Comparison of ENCODE assay signal across 1 cellular context in the genomic region with DNA sequence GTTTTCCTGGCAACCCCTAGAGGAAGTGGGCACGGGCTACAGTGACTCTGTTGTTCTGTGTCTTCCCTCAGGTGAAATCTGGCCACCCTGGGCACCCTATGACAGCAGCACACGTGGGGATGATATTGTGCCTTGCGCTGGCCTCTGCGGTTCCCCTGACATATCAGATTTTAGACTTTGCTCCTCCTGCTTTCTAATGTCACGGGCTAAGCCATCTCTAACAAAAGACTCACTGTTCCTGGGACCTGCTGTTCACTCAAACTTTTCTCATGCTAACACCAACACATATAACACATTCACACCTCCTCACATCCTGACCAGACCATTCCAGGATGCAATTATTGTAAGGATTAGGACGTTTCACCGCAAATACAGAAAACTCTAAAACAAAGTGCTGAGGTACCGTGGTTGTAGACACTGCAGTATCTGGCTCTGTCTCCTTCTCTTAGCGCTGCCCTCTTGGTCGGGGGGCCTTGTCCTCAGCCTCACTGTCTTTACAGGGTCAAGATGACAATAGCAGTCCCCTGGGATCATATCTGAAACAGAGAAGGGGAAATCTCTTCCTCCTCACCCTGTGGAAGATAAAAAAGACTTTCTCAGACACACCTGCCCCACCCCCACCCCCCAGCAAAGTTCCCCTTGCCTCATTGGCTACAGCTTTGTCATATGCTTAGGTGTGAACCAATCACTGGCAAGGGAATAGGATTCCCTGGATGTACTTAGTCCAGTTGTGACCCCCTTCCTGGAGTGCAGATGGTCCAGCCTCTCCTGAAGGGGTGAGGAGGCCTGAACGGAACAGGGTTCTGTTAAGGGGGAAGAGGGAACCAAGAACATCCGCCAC.
A peak's percentile ranks its signal among the peaks of the same experiment; 100 is the strongest.
TF ChIP-seq lines count a peak whose summit lies in the region.

No MANE protein-coding gene starts in this region.

TF ChIP-seq in HepG2, 621 proteins besides CTCF, POLR2A, EP300 and RAD21 (continued from another document and continues in another):
- no peak for TF ChIP-seq ARHGAP35 (CRISPR knock-in tag; IDR thresholded peaks at IDR 0.05; ENCODE audit: borderline replicate concordance)
- no peak for TF ChIP-seq ZNF883 (CRISPR knock-in tag; IDR thresholded peaks at IDR 0.05; ENCODE audit: not compliant biosample characterization)
- no peak for TF ChIP-seq CC2D1A (CRISPR knock-in tag; IDR thresholded peaks at IDR 0.05)
- TF ChIP-seq ZNF350 (CRISPR knock-in tag; IDR thresholded peaks at IDR 0.05; ENCODE audit: borderline replicate concordance, low read depth), result peak; percentile 51; the same call in 1 of the 2 replicates
- no peak for TF ChIP-seq CHD2 (IDR thresholded peaks at IDR 0.05; ENCODE audit: low read depth, low read length)
- no peak for TF ChIP-seq ZBTB42 (CRISPR knock-in tag; IDR thresholded peaks at IDR 0.05)
- peak; percentile 89; the same call in 1 of the 2 replicates for TF ChIP-seq NCOR1 (IDR thresholded peaks at IDR 0.05; ENCODE audit: borderline replicate concordance, low read length)
- TF ChIP-seq, protein P1, sequence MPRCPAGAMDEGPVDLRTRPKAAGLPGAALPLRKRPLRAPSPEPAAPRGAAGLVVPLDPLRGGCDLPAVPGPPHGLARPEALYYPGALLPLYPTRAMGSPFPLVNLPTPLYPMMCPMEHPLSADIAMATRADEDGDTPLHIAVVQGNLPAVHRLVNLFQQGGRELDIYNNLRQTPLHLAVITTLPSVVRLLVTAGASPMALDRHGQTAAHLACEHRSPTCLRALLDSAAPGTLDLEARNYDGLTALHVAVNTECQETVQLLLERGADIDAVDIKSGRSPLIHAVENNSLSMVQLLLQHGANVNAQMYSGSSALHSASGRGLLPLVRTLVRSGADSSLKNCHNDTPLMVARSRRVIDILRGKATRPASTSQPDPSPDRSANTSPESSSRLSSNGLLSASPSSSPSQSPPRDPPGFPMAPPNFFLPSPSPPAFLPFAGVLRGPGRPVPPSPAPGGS (CRISPR knock-in tag; IDR thresholded peaks at IDR 0.05), result no peak
- TF ChIP-seq NFE2L2 (IDR thresholded peaks at IDR 0.05; ENCODE audit: low read length), result no peak
- no peak for TF ChIP-seq NFATC3 (CRISPR knock-in tag; IDR thresholded peaks at IDR 0.05)
- TF ChIP-seq ELF3 (CRISPR knock-in tag; IDR thresholded peaks at IDR 0.05), result peak; percentile 79
- peak; percentile 56 for TF ChIP-seq NR2C2 (CRISPR knock-in tag; IDR thresholded peaks at IDR 0.05; ENCODE audit: borderline replicate concordance)
- TF ChIP-seq HNRNPUL1 (IDR thresholded peaks at IDR 0.05; ENCODE audit: low read depth, low read length), result no peak
- TF ChIP-seq, protein P2, sequence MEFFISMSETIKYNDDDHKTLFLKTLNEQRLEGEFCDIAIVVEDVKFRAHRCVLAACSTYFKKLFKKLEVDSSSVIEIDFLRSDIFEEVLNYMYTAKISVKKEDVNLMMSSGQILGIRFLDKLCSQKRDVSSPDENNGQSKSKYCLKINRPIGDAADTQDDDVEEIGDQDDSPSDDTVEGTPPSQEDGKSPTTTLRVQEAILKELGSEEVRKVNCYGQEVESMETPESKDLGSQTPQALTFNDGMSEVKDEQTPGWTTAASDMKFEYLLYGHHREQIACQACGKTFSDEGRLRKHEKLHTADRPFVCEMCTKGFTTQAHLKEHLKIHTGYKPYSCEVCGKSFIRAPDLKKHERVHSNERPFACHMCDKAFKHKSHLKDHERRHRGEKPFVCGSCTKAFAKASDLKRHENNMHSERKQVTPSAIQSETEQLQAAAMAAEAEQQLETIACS (CRISPR knock-in tag; IDR thresholded peaks at IDR 0.05), result no peak
- no peak for TF ChIP-seq ZNF260 (CRISPR knock-in tag; IDR thresholded peaks at IDR 0.05; ENCODE audit: borderline replicate concordance, low read depth)
- no peak for TF ChIP-seq SP140L (CRISPR knock-in tag; IDR thresholded peaks at IDR 0.05; ENCODE audit: borderline replicate concordance)
- TF ChIP-seq ZNF143 (CRISPR knock-in tag; IDR thresholded peaks at IDR 0.05), result no peak
- TF ChIP-seq, protein P3, sequence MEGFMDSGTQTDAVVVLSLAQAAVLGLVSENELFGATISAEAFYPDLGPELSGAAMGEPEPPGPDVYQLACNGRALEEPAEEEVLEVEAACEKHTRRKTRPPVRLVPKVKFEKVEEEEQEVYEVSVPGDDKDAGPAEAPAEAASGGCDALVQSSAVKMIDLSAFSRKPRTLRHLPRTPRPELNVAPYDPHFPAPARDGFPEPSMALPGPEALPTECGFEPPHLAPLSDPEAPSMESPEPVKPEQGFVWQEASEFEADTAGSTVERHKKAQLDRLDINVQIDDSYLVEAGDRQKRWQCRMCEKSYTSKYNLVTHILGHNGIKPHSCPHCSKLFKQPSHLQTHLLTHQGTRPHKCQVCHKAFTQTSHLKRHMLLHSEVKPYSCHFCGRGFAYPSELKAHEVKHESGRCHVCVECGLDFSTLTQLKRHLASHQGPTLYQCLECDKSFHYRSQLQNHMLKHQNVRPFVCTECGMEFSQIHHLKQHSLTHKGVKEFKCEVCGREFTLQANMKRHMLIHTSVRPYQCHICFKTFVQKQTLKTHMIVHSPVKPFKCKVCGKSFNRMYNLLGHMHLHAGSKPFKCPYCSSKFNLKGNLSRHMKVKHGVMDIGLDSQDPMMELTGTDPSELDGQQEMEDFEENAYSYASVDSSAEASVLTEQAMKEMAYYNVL (CRISPR knock-in tag; IDR thresholded peaks at IDR 0.05; ENCODE audit: borderline replicate concordance), result peak; percentile 51; the same call in 1 of the 2 replicates
- no peak for TF ChIP-seq ZNF660 (CRISPR knock-in tag; IDR thresholded peaks at IDR 0.05; ENCODE audit: borderline replicate concordance, low read depth)
- TF ChIP-seq EHMT2 (IDR thresholded peaks at IDR 0.05; ENCODE audit: borderline replicate concordance, low read depth, low read length), result no peak
- TF ChIP-seq, protein P4, sequence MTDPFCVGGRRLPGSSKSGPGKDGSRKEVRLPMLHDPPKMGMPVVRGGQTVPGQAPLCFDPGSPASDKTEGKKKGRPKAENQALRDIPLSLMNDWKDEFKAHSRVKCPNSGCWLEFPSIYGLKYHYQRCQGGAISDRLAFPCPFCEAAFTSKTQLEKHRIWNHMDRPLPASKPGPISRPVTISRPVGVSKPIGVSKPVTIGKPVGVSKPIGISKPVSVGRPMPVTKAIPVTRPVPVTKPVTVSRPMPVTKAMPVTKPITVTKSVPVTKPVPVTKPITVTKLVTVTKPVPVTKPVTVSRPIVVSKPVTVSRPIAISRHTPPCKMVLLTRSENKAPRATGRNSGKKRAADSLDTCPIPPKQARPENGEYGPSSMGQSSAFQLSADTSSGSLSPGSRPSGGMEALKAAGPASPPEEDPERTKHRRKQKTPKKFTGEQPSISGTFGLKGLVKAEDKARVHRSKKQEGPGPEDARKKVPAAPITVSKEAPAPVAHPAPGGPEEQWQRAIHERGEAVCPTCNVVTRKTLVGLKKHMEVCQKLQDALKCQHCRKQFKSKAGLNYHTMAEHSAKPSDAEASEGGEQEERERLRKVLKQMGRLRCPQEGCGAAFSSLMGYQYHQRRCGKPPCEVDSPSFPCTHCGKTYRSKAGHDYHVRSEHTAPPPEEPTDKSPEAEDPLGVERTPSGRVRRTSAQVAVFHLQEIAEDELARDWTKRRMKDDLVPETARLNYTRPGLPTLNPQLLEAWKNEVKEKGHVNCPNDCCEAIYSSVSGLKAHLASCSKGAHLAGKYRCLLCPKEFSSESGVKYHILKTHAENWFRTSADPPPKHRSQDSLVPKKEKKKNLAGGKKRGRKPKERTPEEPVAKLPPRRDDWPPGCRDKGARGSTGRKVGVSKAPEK (CRISPR knock-in tag; IDR thresholded peaks at IDR 0.05; ENCODE audit: borderline replicate concordance), result no peak
- TF ChIP-seq SPEN (CRISPR knock-in tag; IDR thresholded peaks at IDR 0.05; ENCODE audit: low read depth), result peak; percentile 57; the same call in 1 of the 2 replicates
- TF ChIP-seq ZKSCAN5 (CRISPR knock-in tag; IDR thresholded peaks at IDR 0.05), result no peak
- TF ChIP-seq ZNF547 (CRISPR knock-in tag; IDR thresholded peaks at IDR 0.05), result no peak
- TF ChIP-seq, protein P5, sequence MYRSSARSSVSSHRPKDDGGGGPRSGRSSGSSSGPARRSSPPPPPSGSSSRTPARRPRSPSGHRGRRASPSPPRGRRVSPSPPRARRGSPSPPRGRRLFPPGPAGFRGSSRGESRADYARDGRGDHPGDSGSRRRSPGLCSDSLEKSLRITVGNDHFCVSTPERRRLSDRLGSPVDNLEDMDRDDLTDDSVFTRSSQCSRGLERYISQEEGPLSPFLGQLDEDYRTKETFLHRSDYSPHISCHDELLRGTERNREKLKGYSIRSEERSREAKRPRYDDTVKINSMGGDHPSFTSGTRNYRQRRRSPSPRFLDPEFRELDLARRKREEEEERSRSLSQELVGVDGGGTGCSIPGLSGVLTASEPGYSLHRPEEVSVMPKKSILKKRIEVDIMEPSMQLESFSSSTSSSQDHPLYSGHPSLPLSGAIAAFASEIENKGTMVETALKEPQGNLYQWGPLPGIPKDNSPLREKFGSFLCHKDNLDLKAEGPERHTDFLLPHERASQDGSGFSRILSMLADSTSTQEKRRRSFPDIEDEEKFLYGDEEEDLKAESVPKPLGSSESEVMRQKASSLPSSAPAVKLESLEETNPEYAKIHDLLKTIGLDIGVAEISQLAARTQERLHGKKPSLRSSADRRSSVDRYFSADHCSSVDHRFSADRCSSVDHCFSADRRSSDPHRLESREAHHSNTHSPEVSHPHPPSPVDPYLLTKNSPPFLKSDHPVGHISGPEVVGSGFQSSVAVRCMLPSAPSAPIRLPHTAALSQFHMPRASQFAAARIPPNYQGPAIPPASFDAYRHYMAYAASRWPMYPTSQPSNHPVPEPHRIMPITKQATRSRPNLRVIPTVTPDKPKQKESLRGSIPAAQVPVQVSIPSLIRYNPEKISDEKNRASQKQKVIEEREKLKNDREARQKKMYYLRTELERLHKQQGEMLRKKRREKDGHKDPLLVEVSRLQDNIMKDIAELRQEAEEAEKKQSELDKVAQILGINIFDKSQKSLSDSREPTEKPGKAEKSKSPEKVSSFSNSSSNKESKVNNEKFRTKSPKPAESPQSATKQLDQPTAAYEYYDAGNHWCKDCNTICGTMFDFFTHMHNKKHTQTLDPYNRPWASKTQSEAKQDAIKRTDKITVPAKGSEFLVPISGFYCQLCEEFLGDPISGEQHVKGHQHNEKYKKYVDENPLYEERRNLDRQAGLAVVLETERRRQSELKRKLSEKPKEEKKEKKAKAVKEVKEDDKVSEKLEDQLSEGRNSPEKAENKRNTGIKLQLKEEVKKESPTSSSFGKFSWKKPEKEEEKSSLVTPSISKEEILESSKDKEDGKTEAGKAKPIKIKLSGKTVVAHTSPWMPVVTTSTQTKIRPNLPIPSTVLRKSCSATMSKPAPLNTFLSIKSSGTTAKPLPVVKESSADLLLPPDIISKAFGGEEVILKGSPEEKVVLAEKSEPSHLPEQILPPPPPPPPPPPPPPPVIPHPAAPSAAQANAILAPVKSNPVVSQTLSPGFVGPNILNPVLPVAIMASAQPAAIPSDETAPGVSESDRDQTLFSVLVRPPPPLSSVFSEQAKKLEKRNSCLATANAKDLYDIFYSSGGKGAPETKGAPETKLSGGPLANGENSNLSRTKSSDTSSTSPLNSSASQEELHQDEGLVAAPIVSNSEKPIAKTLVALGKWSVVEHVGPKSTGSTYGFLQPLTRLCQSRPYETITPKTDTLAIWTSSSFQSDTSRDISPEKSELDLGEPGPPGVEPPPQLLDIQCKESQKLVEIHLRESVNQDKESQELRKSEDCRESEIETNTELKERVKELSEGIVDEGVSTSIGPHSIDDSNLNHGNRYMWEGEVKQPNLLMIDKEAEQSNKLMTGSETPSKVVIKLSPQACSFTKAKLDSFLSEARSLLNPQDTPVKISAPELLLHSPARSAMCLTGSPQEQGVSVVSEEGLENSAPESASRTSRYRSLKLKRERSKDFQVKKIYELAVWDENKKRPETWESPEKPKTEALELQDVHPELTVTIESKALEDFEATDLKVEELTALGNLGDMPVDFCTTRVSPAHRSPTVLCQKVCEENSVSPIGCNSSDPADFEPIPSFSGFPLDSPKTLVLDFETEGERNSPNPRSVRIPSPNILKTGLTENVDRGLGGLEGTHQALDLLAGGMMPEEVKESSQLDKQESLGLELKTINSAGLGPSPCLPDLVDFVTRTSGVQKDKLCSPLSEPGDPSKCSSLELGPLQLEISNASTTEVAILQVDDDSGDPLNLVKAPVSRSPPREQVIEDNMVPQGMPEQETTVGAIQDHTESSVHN (CRISPR knock-in tag; IDR thresholded peaks at IDR 0.05), result no peak
- TF ChIP-seq, protein P6, sequence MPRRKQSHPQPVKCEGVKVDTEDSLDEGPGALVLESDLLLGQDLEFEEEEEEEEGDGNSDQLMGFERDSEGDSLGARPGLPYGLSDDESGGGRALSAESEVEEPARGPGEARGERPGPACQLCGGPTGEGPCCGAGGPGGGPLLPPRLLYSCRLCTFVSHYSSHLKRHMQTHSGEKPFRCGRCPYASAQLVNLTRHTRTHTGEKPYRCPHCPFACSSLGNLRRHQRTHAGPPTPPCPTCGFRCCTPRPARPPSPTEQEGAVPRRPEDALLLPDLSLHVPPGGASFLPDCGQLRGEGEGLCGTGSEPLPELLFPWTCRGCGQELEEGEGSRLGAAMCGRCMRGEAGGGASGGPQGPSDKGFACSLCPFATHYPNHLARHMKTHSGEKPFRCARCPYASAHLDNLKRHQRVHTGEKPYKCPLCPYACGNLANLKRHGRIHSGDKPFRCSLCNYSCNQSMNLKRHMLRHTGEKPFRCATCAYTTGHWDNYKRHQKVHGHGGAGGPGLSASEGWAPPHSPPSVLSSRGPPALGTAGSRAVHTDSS (CRISPR knock-in tag; conservative IDR thresholded peaks at IDR 0.05), result no peak
- no peak for TF ChIP-seq SYNCRIP (IDR thresholded peaks at IDR 0.05; ENCODE audit: insufficient read depth, low read depth, low read length)
- no peak for TF ChIP-seq ZNF337 (CRISPR knock-in tag; IDR thresholded peaks at IDR 0.05; ENCODE audit: borderline replicate concordance, low read depth)
- no peak for TF ChIP-seq ZNF564 (CRISPR knock-in tag; IDR thresholded peaks at IDR 0.05)
- TF ChIP-seq ZFP41 (CRISPR knock-in tag; IDR thresholded peaks at IDR 0.05; ENCODE audit: borderline replicate concordance), result no peak
- TF ChIP-seq HCFC1 (IDR thresholded peaks at IDR 0.05; ENCODE audit: low read depth, low read length), result no peak
- peak; percentile 70; the same call in 1 of the 2 replicates for TF ChIP-seq ZBTB3 (CRISPR knock-in tag; IDR thresholded peaks at IDR 0.05; ENCODE audit: borderline replicate concordance, low read depth)
- TF ChIP-seq ZNF850 (CRISPR knock-in tag; conservative IDR thresholded peaks at IDR 0.05), result no peak
- TF ChIP-seq CEBPB (IDR thresholded peaks at IDR 0.05; ENCODE audit: borderline replicate concordance, low read depth, low read length), result no peak
- TF ChIP-seq, protein P7, sequence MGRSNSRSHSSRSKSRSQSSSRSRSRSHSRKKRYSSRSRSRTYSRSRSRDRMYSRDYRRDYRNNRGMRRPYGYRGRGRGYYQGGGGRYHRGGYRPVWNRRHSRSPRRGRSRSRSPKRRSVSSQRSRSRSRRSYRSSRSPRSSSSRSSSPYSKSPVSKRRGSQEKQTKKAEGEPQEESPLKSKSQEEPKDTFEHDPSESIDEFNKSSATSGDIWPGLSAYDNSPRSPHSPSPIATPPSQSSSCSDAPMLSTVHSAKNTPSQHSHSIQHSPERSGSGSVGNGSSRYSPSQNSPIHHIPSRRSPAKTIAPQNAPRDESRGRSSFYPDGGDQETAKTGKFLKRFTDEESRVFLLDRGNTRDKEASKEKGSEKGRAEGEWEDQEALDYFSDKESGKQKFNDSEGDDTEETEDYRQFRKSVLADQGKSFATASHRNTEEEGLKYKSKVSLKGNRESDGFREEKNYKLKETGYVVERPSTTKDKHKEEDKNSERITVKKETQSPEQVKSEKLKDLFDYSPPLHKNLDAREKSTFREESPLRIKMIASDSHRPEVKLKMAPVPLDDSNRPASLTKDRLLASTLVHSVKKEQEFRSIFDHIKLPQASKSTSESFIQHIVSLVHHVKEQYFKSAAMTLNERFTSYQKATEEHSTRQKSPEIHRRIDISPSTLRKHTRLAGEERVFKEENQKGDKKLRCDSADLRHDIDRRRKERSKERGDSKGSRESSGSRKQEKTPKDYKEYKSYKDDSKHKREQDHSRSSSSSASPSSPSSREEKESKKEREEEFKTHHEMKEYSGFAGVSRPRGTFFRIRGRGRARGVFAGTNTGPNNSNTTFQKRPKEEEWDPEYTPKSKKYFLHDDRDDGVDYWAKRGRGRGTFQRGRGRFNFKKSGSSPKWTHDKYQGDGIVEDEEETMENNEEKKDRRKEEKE (IDR thresholded peaks at IDR 0.05), result no peak
